13 cellular contexts compared by ENCODE assay signal in the genomic region with DNA sequence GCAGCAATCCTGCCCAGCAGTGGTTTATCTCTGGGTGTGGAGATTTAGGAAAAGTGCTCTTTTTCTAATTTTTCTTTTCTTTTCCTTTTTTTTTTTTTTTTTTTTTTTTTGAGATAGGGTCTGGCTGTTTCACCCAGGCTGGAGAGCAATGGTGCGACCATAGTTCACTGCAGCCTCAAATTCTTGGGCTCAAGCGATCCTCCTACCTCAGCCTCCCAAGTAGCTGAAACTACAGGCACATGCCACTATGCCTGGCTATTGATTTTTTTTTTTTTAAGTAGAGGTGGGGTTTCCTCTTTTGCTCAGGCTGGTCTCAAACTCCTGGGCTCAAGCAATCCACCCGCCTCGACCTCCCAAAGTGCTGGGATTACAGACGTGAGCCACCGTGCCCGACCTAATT. TPM values are rescaled to one million over a fixed set of nuclear protein-coding genes. Genes with fewer than 3 reads are reported as not detected.
"Had no signal": no experiment of that assay in that cellular context is flagged by ENCODE, and none has a peak within 500 bp of the region (broad histone marks: within the 10 kb centered on the region; RNA-seq: fewer than 3 reads in every experiment).

No MANE protein-coding gene starts in this region.

RNA-seq across cellular contexts. Expression of a gene that starts 42.9 kb away (rescaled TPM):
- total RNA-seq: activated CD8-positive, alpha-beta memory T cell treated with anti-CD3 and anti-CD28 coated beads for 36 hours; activated T-cell treated with anti-CD3 and anti-CD28 coated beads, Interleukin-2, amount 50 U/mL, for 4 hours; activated T-helper 2 cell treated with anti-CD3 and anti-CD28 coated beads, Interferon-gamma antibody, Interleukin-2, Interleukin-4, amounts not matched to agents 10 μg/mL and 5 μg/mL and 100 μg/mL, durations not matched to agents 14 hours and 24 hours and 36 hours; adrenal gland; ascending aorta; bronchial epithelial cell; frontal cortex; lower lobe of right lung; mesenteric fat pad; natural killer cell; T-helper 17 cell; tibial nerve; vagina had no signal
